ENCODE assay signal across 17 cellular contexts in genomic region chr12:30178948-30179347, GRCh38.
DNase-seq lines count a peak whose midpoint lies in the region; ATAC-seq and TF ChIP-seq lines count a peak whose summit lies in the region.
"Had no signal": no experiment of that assay in that cellular context is flagged by ENCODE, and none has a peak within 500 bp of the region (broad histone marks: within the 10 kb centered on the region; RNA-seq: fewer than 3 reads in every experiment).

No MANE protein-coding gene starts in this region.

- no peak overlapping the region for H3K4me3 ChIP-seq in BE2C (ENCODE audit: low read depth, low read length)
- H3K4me3 ChIP-seq: GM23338 had no signal

- peak; percentile 38 for ATAC-seq in esophagus mucosa
- ATAC-seq: GM23338 had no signal

- H3K27me3 ChIP-seq in BE2C = no peaks in the 10 kb centered on the region

- no peaks in the 10 kb centered on the region for H3K9me3 ChIP-seq in BE2C

- TF ChIP-seq CTCF in BE2C (IDR thresholded peaks at IDR 0.05; ENCODE audit: low read depth, low read length) = no peak

- H3K36me3 ChIP-seq in BE2C = no peaks in the 10 kb centered on the region

- peaks cover 10% of the 10 kb centered on the region; the same call in 1 of the 2 replicates for H3K4me1 ChIP-seq in BE2C

- DNase-seq in BE2C (peak; percentile 51), NCI-H82 (lab: John Stamatoyannopoulos, UW) (peak; percentile 69), ecto neural progenitor cell (ENCODE audit: low spot score) (no peak), AG08395 (ENCODE audit: low spot score) (no peak), NCI-H2196 (lab: John Stamatoyannopoulos, UW; ENCODE audit: unreplicated experiment) (no peak)
- DNase-seq: AML-193; C1 segment of cervical spinal cord; Calu3; CD4-positive, alpha-beta memory T cell; COR-L47; DMS53; DMS79 treated with DMSO at 0.1 percent for 48 hours; GF-D8; H9; HFFc6 had no signal

Comparison
In these comparisons a context has a peak if more than half of its experiments do, and no peak if none do; other contexts are left out.
1. DNase-seq: peak in BE2C (single experiment) and NCI-H82 (single experiment); none in ecto neural progenitor cell (single experiment), AG08395 (single experiment) and NCI-H2196 (single experiment).